8 cellular contexts compared by ENCODE assay signal in genomic region chr14:89221109-89221508, GRCh38.
DNase-seq lines count a peak whose midpoint lies in the region; ATAC-seq and TF ChIP-seq lines count a peak whose summit lies in the region.

No MANE protein-coding gene starts in this region.

- H3K4me1 ChIP-seq in testis: no peaks in the 10 kb centered on the region

- peak overlapping the region; percentile 73 to 74 for H3K27ac Mint-ChIP-seq in natural killer cell

- no peaks in the 10 kb centered on the region for H3K9me3 ChIP-seq in testis

- H3K36me3 Mint-ChIP-seq in natural killer cell: no peaks in the 10 kb centered on the region

- TF ChIP-seq POLR2A in testis (IDR thresholded peaks at IDR 0.05): no peak

- TF ChIP-seq CTCF in natural killer cell (IDR thresholded peaks at IDR 0.05) (no peak), testis (IDR thresholded peaks at IDR 0.05) (no peak)

- DNase-seq in EL (peak; percentile 25), NCI-H2107 (lab: John Stamatoyannopoulos, UW) (peak; percentile 87), cerebellar cortex (ENCODE audit: low spot score) (peak; percentile 63), natural killer cell (no peak), Ammon's horn (ENCODE audit: low spot score) (no peak), testis (no peak), 8988T (no peak)
- DNase-seq in stimulated activated CD4-positive, alpha-beta T cell treated with anti-CD3 and anti-CD28 coated beads, Interleukin-1b, Interleukin-23, amount 100 ng/mL, for 48 hours: no peak

- no peaks in the 10 kb centered on the region for H3K27me3 ChIP-seq in testis

- H3K27me3 Mint-ChIP-seq in natural killer cell (ENCODE audit: low read depth in 2 of 2): no peaks in the 10 kb centered on the region

- H3K27ac ChIP-seq in testis: no peak overlapping the region

- no peaks in the 10 kb centered on the region for H3K9me3 Mint-ChIP-seq in natural killer cell

- H3K4me3 Mint-ChIP-seq in natural killer cell: peak overlapping the region; percentile 13

- intact Hi-C loops in natural killer cell (cut with micrococcal nuclease): no loop called here
- intact Hi-C loops in testis (cut with DNase I; ENCODE audit: low total_unique reads): no loop called here

- ATAC-seq in natural killer cell: peak; percentile 81 to 93 (median 92)

- H3K36me3 ChIP-seq in testis (ENCODE audit: low read depth, missing control alignments): no peaks in the 10 kb centered on the region

- H3K4me3 ChIP-seq in testis: no peak overlapping the region

- peaks cover 46 to 59% of the 10 kb centered on the region in 2 donors for H3K4me1 Mint-ChIP-seq in natural killer cell

- WGBS in testis, 2 donors: 38 to 48% methylated on average over 3 of the region's 3 CpGs

Comparison
In these comparisons a context has a peak if more than half of its experiments do, and no peak if none do; other contexts are left out.
1. DNase-seq: peak in EL (single experiment), NCI-H2107 (single experiment) and cerebellar cortex (single experiment); none in natural killer cell (single experiment), Ammon's horn (single experiment), stimulated activated CD4-positive, alpha-beta T cell treated with anti-CD3 and anti-CD28 coated beads, Interleukin-1b, Interleukin-23, amount 100 ng/mL, for 48 hours (single experiment), testis (single experiment) and 8988T (single experiment).